In genomic region chr15:72237286-72238224, GRCh38 we compare ENCODE assay signal across 8 cellular contexts. TPM values are rescaled to one million over a fixed set of nuclear protein-coding genes. Genes with fewer than 3 reads are reported as not detected.
DNase-seq lines count a peak whose midpoint lies in the region; ATAC-seq and TF ChIP-seq lines count a peak whose summit lies in the region.

No MANE protein-coding gene starts in this region.

- no peaks in the 10 kb centered on the region for H3K9me3 Mint-ChIP-seq in natural killer cell

- no peaks in the 10 kb centered on the region for H3K9me3 ChIP-seq in tibial nerve

- TF ChIP-seq CTCF in coronary artery (IDR thresholded peaks at IDR 0.05) (no peak), natural killer cell (IDR thresholded peaks at IDR 0.05) (no peak), tibial nerve (IDR thresholded peaks at IDR 0.05) (no peak)

- intact Hi-C loops in natural killer cell (cut with micrococcal nuclease), result loop anchor here (10.0 kb wide), 1 partner anchor 237 kb away; the partner anchor contains the start of gene ARIH1

- H3K27me3 ChIP-seq in tibial nerve, result no peaks in the 10 kb centered on the region

- peaks cover 0 to 24% (median 11%) of the 10 kb centered on the region in 4 donors for H3K4me1 ChIP-seq in tibial nerve

- H3K27ac ChIP-seq in coronary artery (peak overlapping the region; percentile 8 to 79), tibial nerve (peak overlapping the region in 3 of 4 donors; percentile 52 to 85 (median 80))

- peak overlapping the region; percentile 6 for H3K4me3 Mint-ChIP-seq in natural killer cell

- peak; percentile 86 for DNase-seq in COLO829 (ENCODE audit: low spot score)
- peak; percentile 86 for DNase-seq in Jurkat, Clone E6-1 (ENCODE audit: low read depth, low spot score)
- peak; percentile 87 for DNase-seq in coronary artery (ENCODE audit: low spot score)
- DNase-seq in natural killer cell, result peak; percentile 26
- DNase-seq in tibial nerve (ENCODE audit: low spot score in 2 of 2), result peak; percentile 51 to 84
- DNase-seq in NCI-H1105 treated with DMSO at 0.1 percent for 48 hours (lab: John Stamatoyannopoulos, UW), result no peak

- 45 to 46% methylated on average over 4 of the region's 4 CpGs for WGBS in tibial nerve, 2 donors

- H3K36me3 Mint-ChIP-seq in natural killer cell, result no peaks in the 10 kb centered on the region

- peaks cover 12 to 18% of the 10 kb centered on the region in 2 donors for H3K4me1 Mint-ChIP-seq in natural killer cell

- peak overlapping the region; percentile 64 to 79 for H3K27ac Mint-ChIP-seq in natural killer cell

- ATAC-seq in GM21526 (IDR thresholded peaks at IDR 0.05; ENCODE audit: low FRiP score, unreplicated experiment), result peak; percentile 49
- ATAC-seq in activated CD4-positive, CD25-positive, alpha-beta regulatory T cell treated with anti-CD3 and anti-CD28 coated beads, Interleukin-2, amount 50 U/mL, for 24 hours, result peak; percentile 96 to 97
- ATAC-seq in natural killer cell, result peak; percentile 69 to 87 (median 79)

- peak overlapping the region; percentile 41 for H3K4me3 ChIP-seq in Jurkat, Clone E6-1 (ENCODE audit: low read length)
- H3K4me3 ChIP-seq in coronary artery, result peak overlapping the region; percentile 51
- H3K4me3 ChIP-seq in tibial nerve, result peak overlapping the region in 1 of 4 donors; percentile 14

- peak; percentile 52 to 66 for TF ChIP-seq EP300 in tibial nerve (IDR thresholded peaks at IDR 0.05)

- peaks cover 0 to 33% (median 0%) of the 10 kb centered on the region in 3 donors for H3K36me3 ChIP-seq in tibial nerve

- no peak for TF ChIP-seq POLR2A in tibial nerve (IDR thresholded peaks at IDR 0.05)

- H3K27me3 Mint-ChIP-seq in natural killer cell (ENCODE audit: low read depth in 2 of 2), result no peaks in the 10 kb centered on the region

RNA-seq across cellular contexts. Expression of gene PKM, which starts 6.6 kb away (rescaled TPM):
- 1,111 TPM for polyA plus RNA-seq in Jurkat, Clone E6-1 (2012; ENCODE audit: insufficient read depth, insufficient read length)
- total RNA-seq in natural killer cell (100 to 1,000 TPM; 121 to 180 (median 155) TPM), tibial nerve (100 to 1,000 TPM; 261 to 293 (median 272) TPM)

RNA-seq across cellular contexts. Expression of gene PARP6, which starts 34.8 kb away (rescaled TPM):
- polyA plus RNA-seq in Jurkat, Clone E6-1 (2012; ENCODE audit: insufficient read depth, insufficient read length), result 79.2 TPM
- total RNA-seq in natural killer cell, result 100 to 1,000 TPM; 132 to 135 (median 132) TPM
- total RNA-seq in tibial nerve, result 10 to 100 TPM; 59.2 to 76.8 (median 65.1) TPM

RNA-seq across cellular contexts. Expression of gene GRAMD2A, which starts 40.0 kb away (rescaled TPM):
- 0.80 TPM for polyA plus RNA-seq in Jurkat, Clone E6-1 (2012; ENCODE audit: insufficient read depth, insufficient read length)
- total RNA-seq in natural killer cell, result not detected
- total RNA-seq in tibial nerve, result 1 to 10 TPM; 1.1 to 2.9 (median 2.2) TPM
